ENCODE assay signal across 14 cellular contexts in the genomic region with DNA sequence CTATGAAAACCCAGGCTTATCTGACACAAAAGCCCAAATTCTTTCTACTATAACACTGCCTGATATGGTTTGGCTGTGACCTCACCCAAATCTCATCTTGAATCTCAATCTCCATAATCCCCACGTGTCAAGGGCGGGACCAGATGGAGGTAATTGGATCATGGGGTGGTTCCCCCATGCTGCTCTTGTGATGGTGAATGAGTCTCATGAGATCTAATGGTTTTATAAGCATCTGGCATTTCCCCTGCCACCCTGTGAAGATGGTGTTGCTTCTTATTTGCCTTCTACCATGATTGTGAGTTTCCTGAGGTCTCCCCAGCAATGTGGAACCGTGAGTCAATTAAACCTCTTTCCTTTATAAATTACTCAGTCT.
DNase-seq lines count a peak whose midpoint lies in the region; ATAC-seq and TF ChIP-seq lines count a peak whose summit lies in the region.
"Had no signal": no experiment of that assay in that cellular context is flagged by ENCODE, and none has a peak within 500 bp of the region (broad histone marks: within the 10 kb centered on the region; RNA-seq: fewer than 3 reads in every experiment).

No MANE protein-coding gene starts in this region.

- no peak overlapping the region for H3K4me3 ChIP-seq in psoas muscle
- H3K4me3 ChIP-seq: cardiac muscle cell, right atrium auricular region had no signal

- no peaks in the 10 kb centered on the region for H3K9me3 ChIP-seq in psoas muscle
- H3K9me3 ChIP-seq: SK-N-SH had no signal

- no peaks in the 10 kb centered on the region for H3K27me3 ChIP-seq in psoas muscle (ENCODE audit: insufficient read depth in 3 of 3, low read length in 2 of 3)
- H3K27me3 ChIP-seq: cardiac muscle cell, right atrium auricular region had no signal

- H3K27ac ChIP-seq in C4-2B (no peak overlapping the region), VCaP (no peak overlapping the region), psoas muscle (no peak overlapping the region)
- H3K27ac ChIP-seq: cardiac muscle cell, right atrium auricular region had no signal

- intact Hi-C loops in psoas muscle (cut with DNase I): loop anchor here in 1 of 2 donors (5.0 kb wide), 1 partner anchor 51 kb away; no protein-coding TSS in a partner anchor
- intact Hi-C loops in posterior cingulate gyrus (cut with DNase I): no loop called here

- H3K4me1 ChIP-seq in psoas muscle: no peaks in the 10 kb centered on the region
- H3K4me1 ChIP-seq: right atrium auricular region had no signal

- no peaks in the 10 kb centered on the region for H3K36me3 ChIP-seq in psoas muscle (ENCODE audit: insufficient read depth in 1 of 2, low read depth in 1 of 2)
- H3K36me3 ChIP-seq: cardiac muscle cell, right atrium auricular region had no signal

- TF ChIP-seq CTCF in C4-2B (conservative IDR thresholded peaks at IDR 0.05) (peak; percentile 36), VCaP (conservative IDR thresholded peaks at IDR 0.05) (peak; percentile 21; the same call in 1 of the 2 replicates), psoas muscle (IDR thresholded peaks at IDR 0.05) (no peak)

- 69 to 78% (median 73%) methylated on average over 3 of the region's 3 CpGs for WGBS in psoas muscle, 3 donors

- no peak for DNase-seq in psoas muscle
- DNase-seq in activated gamma-delta T cell (lab: John Stamatoyannopoulos, UW): no peak
- no peak for DNase-seq in KG1 (lab: John Stamatoyannopoulos, UW)
- DNase-seq in posterior cingulate gyrus: no peak
- DNase-seq: activated CD8-positive, alpha-beta memory T cell treated with anti-CD3 and anti-CD28 coated beads, Interleukin-2, amount 10 ng/mL, durations not matched to agents 7 days and 5 days; hypothalamus; NCI-H1417 treated with DMSO at 0.1 percent for 48 hours had no signal

- ATAC-seq in GM19035 (IDR thresholded peaks at IDR 0.05; ENCODE audit: unreplicated experiment) (peak; percentile 23), HG03196 (IDR thresholded peaks at IDR 0.05; ENCODE audit: unreplicated experiment) (peak; percentile 9), psoas muscle (no peak)
- ATAC-seq: activated CD8-positive, alpha-beta memory T cell treated with anti-CD3 and anti-CD28 coated beads, Interleukin-2, amount 10 ng/mL, durations not matched to agents 7 days and 5 days had no signal

Comparison
In these comparisons a context has a peak if more than half of its experiments do, and no peak if none do; other contexts are left out.
1. ATAC-seq: peak in GM19035 (single experiment) and HG03196 (single experiment); none in psoas muscle (0 of 4).